ENCODE assay signal across 7 cellular contexts in the genomic region with DNA sequence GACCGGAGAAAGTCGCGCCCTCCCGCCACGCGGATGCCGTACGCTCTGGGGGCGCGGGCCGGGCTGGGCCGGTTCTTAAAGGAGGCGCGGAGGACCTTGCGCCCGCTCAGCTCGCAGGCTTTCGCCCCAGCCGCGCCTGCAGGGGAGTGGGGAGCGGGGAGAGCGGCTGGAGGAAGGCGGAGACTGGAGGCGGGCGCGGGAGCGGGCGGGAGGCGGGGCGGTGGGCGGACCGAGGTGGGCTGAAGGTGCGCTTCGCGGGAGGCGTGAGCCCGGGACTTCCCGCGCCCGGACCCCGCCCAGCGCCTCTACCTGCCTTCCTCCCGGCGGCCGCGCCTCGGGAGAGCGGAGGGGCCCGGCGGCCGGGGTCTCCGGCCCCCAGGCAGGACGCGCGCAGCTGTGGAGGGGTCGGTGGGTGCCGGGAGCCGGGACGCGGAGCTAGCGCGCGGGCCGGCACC. TPM values are rescaled to one million over a fixed set of nuclear protein-coding genes. Genes with fewer than 3 reads are reported as not detected.
DNase-seq lines count a peak whose midpoint lies in the region; ATAC-seq and TF ChIP-seq lines count a peak whose summit lies in the region.

Gene ADRA2B, minus strand, starts transcription at position 148 of the 455 bp plus-strand sequence. CDS start 422 bp downstream, outside the sequence.

- peak within 1 kb of the TSS; percentile 78 for H3K4me2 ChIP-seq in skeletal muscle satellite cell (ENCODE audit: low read length)

- no peak for TF ChIP-seq CTCF in left ventricle myocardium inferior (IDR thresholded peaks at IDR 0.05; ENCODE audit: borderline replicate concordance)

- DNase-seq in NT2/D1 (ENCODE audit: low read depth, low spot score), result peak; percentile 71
- peak; percentile 64 for DNase-seq in activated gamma-delta T cell (lab: John Stamatoyannopoulos, UW)
- peak; percentile 74 for DNase-seq in left ventricle myocardium inferior

- H3K9me3 ChIP-seq in NT2/D1 (ENCODE audit: insufficient read depth, low read length) (no peaks in the 10 kb centered on the region; the same call in 1 of the 2 replicates), left ventricle myocardium inferior (replicated peaks) (no peaks in the 10 kb centered on the region), skeletal muscle satellite cell (replicated peaks; ENCODE audit: low read length) (no peaks in the 10 kb centered on the region)

- peak within 1 kb of the TSS; percentile 78 for H3K9ac ChIP-seq in NT2/D1 (ENCODE audit: insufficient read length, low read depth)
- H3K9ac ChIP-seq in skeletal muscle satellite cell (ENCODE audit: low read depth, low read length), result no peak within 1 kb of the TSS

- peak; percentile 30 for ATAC-seq in GM18861 (IDR thresholded peaks at IDR 0.05; ENCODE audit: unreplicated experiment)
- ATAC-seq in HG02885 (IDR thresholded peaks at IDR 0.05; ENCODE audit: poor library complexity, unreplicated experiment), result peak; percentile 38
- ATAC-seq in GM21786 (IDR thresholded peaks at IDR 0.05; ENCODE audit: unreplicated experiment), result no peak

- H3K4me1 ChIP-seq in NT2/D1 (ENCODE audit: insufficient read depth, insufficient read length) (peaks cover 30% of the 10 kb centered on the region), left ventricle myocardium inferior (peaks cover 37% of the 10 kb centered on the region), skeletal muscle satellite cell (ENCODE audit: control insufficient read depth, insufficient read depth, low read length) (peaks cover 7% of the 10 kb centered on the region)

- H3K4me3 ChIP-seq in NT2/D1 (ENCODE audit: insufficient read length, low read depth) (peak within 1 kb of the TSS; percentile 77), left ventricle myocardium inferior (peak within 1 kb of the TSS; percentile 79), skeletal muscle satellite cell (ENCODE audit: low read length) (peak within 1 kb of the TSS; percentile 52)

- peaks cover 40% of the 10 kb centered on the region for H3K27me3 ChIP-seq in NT2/D1 (ENCODE audit: insufficient read depth, insufficient read length)
- H3K27me3 ChIP-seq in left ventricle myocardium inferior (ENCODE audit: low read depth), result peaks cover 51% of the 10 kb centered on the region
- peaks cover 72% of the 10 kb centered on the region for H3K27me3 ChIP-seq in skeletal muscle satellite cell (ENCODE audit: control insufficient read depth, insufficient read depth, low read length)

- H3K27ac ChIP-seq in left ventricle myocardium inferior (replicated peaks), result peak within 1 kb of the TSS; percentile 84

- H3K36me3 ChIP-seq in NT2/D1 (ENCODE audit: insufficient read depth, insufficient read length, low read length) (no peaks in the 10 kb centered on the region), left ventricle myocardium inferior (no peaks in the 10 kb centered on the region), skeletal muscle satellite cell (ENCODE audit: insufficient read depth, low read length) (no peaks in the 10 kb centered on the region)

- intact Hi-C loops in left ventricle myocardium inferior (cut with micrococcal nuclease), result no loop called here

RNA-seq across cellular contexts. Expression of gene ADRA2B, which starts in this region (rescaled TPM):
- total RNA-seq in left ventricle myocardium inferior, result 2.9 TPM
- total RNA-seq in skeletal muscle satellite cell (2012; rRNA removed), result not detected in 2 replicates
